8 cellular contexts compared by ENCODE assay signal in genomic region chr2:30252723-30253688, GRCh38. TPM values are rescaled to one million over a fixed set of nuclear protein-coding genes. Genes with fewer than 3 reads are reported as not detected.
DNase-seq lines count a peak whose midpoint lies in the region; ATAC-seq and TF ChIP-seq lines count a peak whose summit lies in the region.

No MANE protein-coding gene starts in this region.

- intact Hi-C loops in cardiac septum (cut with DNase I) (no loop called here), sciatic nerve (cut with DNase I) (no loop called here)

- peak; percentile 89 for ATAC-seq in sciatic nerve
- ATAC-seq in GM21367 (IDR thresholded peaks at IDR 0.05; ENCODE audit: unreplicated experiment), result no peak
- no peak for ATAC-seq in HG02970 (IDR thresholded peaks at IDR 0.05; ENCODE audit: low FRiP score, unreplicated experiment)

- DNase-seq in AG09309 (ENCODE audit: low read depth) (peak; percentile 82), NCI-H460 (ENCODE audit: extremely low read depth, low read depth) (peak; percentile 47), activated gamma-delta T cell treated with Interleukin-2 at 50 U/mL for 16 hours (peak; percentile 42), cardiac septum (ENCODE audit: low spot score) (peak; percentile 77), sciatic nerve (ENCODE audit: low spot score) (peak; percentile 63), NCI-H2107 treated with DMSO at 0.1 percent for 48 hours (lab: John Stamatoyannopoulos, UW; ENCODE audit: unreplicated experiment) (no peak)

- no peak overlapping the region for H3K4me3 ChIP-seq in AG09309 (ENCODE audit: control insufficient read depth, low read depth, low read length)

- no peak for TF ChIP-seq CTCF in AG09309 (IDR thresholded peaks at IDR 0.05; ENCODE audit: control insufficient read depth, insufficient read depth, low read depth, low read length, missing control alignments)

RNA-seq across cellular contexts. Expression of gene LBH, which starts 21.7 kb away (rescaled TPM):
- 12.5 and 27.5 TPM in 2 replicates for total RNA-seq in NCI-H460 (2014; rRNA removed; shearing (Covaris generic))
- 6.7 and 19.8 TPM in 2 replicates for polyA plus RNA-seq in NCI-H460 (2014; cell fraction: nucleus; rRNA removed)
- total RNA-seq in cardiac septum (208 TPM), sciatic nerve (19.8 TPM)
